Comparison of ENCODE assay signal across 15 cellular contexts in the genomic region with DNA sequence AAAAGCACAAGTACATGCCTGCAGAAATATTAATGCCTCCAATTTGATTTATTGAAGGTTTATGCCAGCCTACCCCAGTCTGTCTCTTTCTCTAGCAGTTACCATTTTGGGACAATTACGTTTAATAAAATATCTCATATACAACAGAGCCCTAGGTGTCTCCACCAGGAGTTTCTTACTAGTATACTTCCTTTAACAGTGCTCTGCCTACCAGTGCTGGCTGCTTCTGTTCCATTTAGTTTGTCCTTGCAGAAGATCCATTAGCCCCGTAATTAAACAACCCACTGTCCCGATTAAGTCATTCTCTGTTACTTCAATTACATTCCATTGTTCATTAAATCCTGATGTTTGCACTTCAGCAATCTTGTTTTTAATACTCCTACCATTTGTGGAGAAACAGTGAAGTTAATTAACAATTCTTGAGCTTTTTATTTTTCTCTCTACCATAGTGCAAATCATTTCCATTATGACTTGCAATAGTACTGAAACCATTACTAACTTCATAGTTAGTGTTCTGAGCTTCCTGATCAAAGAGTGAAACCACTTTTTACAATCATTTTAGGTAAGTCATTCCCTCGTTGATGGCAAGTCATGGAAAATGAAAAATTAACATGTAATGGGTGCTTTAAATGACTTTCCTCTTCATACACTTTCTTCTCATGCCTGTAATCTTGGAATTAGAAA.
DNase-seq lines count a peak whose midpoint lies in the region; ATAC-seq, FAIRE-seq and TF ChIP-seq lines count a peak whose summit lies in the region.
"Had no signal": no experiment of that assay in that cellular context is flagged by ENCODE, and none has a peak within 500 bp of the region (broad histone marks: within the 10 kb centered on the region; RNA-seq: fewer than 3 reads in every experiment).

No MANE protein-coding gene starts in this region.

- peaks cover 0 to 4% of the 10 kb centered on the region in 2 donors for H3K9me3 Mint-ChIP-seq in activated naive CD4-positive, alpha-beta T cell treated with anti-CD3 and anti-CD28 coated beads, Interleukin-2, amount 50 U/mL, for 72 hours
- no peaks in the 10 kb centered on the region for H3K9me3 Mint-ChIP-seq in stimulated activated naive CD8-positive, alpha-beta T cell treated with anti-CD3 and anti-CD28 coated beads, Interleukin-15, amount 100 ng/mL, for 72 hours
- H3K9me3 Mint-ChIP-seq: activated naive CD8-positive, alpha-beta T cell treated with anti-CD3 and anti-CD28 coated beads, Interleukin-2, amount 10 ng/mL, durations not matched to agents 7 days and 5 days; CD8-positive, alpha-beta memory T cell had no signal

- TF ChIP-seq CTCF in D721Med (IDR thresholded peaks at IDR 0.05; ENCODE audit: insufficient read depth, missing control alignments), result no peak

- H3K4me3 Mint-ChIP-seq in stimulated activated naive CD8-positive, alpha-beta T cell treated with anti-CD3 and anti-CD28 coated beads, Interleukin-15, amount 100 ng/mL, for 72 hours, result peak overlapping the region; percentile 60 to 74
- H3K4me3 Mint-ChIP-seq: activated naive CD8-positive, alpha-beta T cell treated with anti-CD3 and anti-CD28 coated beads, Interleukin-2, amount 10 ng/mL, durations not matched to agents 7 days and 5 days; CD8-positive, alpha-beta memory T cell had no signal

- H3K27ac Mint-ChIP-seq in activated naive CD4-positive, alpha-beta T cell treated with anti-CD3 and anti-CD28 coated beads, Interleukin-2, amount 50 U/mL, for 72 hours, result peak overlapping the region; percentile 52 to 82
- H3K27ac Mint-ChIP-seq in stimulated activated naive CD8-positive, alpha-beta T cell treated with anti-CD3 and anti-CD28 coated beads, Interleukin-15, amount 100 ng/mL, for 72 hours, result no peak overlapping the region
- H3K27ac Mint-ChIP-seq: activated naive CD8-positive, alpha-beta T cell treated with anti-CD3 and anti-CD28 coated beads, Interleukin-2, amount 10 ng/mL, durations not matched to agents 7 days and 5 days had no signal

- H3K36me3 Mint-ChIP-seq in activated naive CD4-positive, alpha-beta T cell treated with anti-CD3 and anti-CD28 coated beads, Interleukin-2, amount 50 U/mL, for 72 hours, result peaks cover 24 to 32% of the 10 kb centered on the region in 2 donors

- H3K4me1 Mint-ChIP-seq in stimulated activated naive CD8-positive, alpha-beta T cell treated with anti-CD3 and anti-CD28 coated beads, Interleukin-15, amount 100 ng/mL, for 72 hours, result peaks cover 72% of the 10 kb centered on the region

- peak; percentile 90 to 92 for ATAC-seq in activated naive CD4-positive, alpha-beta T cell treated with anti-CD3 and anti-CD28 coated beads, Interleukin-2, amount 50 U/mL, for 72 hours
- peak; percentile 59 for ATAC-seq in GM21723 (IDR thresholded peaks at IDR 0.05; ENCODE audit: unreplicated experiment)
- peak; percentile 56 for ATAC-seq in HG03432 (IDR thresholded peaks at IDR 0.05; ENCODE audit: unreplicated experiment)
- ATAC-seq in stimulated activated naive CD8-positive, alpha-beta T cell treated with anti-CD3 and anti-CD28 coated beads, Interleukin-15, amount 100 ng/mL, for 72 hours, result peak; percentile 81

- no peak for DNase-seq in activated naive CD4-positive, alpha-beta T cell treated with anti-CD3 and anti-CD28 coated beads, Interleukin-2, amount 50 U/mL, for 72 hours (ENCODE audit: low spot score in 2 of 2)
- DNase-seq in activated naive CD4-positive, alpha-beta T cell treated with Interleukin-2 at 50 U/mL for 16 hours, result no peak
- no peak for DNase-seq in stimulated activated naive CD8-positive, alpha-beta T cell treated with anti-CD3 and anti-CD28 coated beads, Interleukin-15, amount 100 ng/mL, for 72 hours
- no peak for DNase-seq in D721Med (ENCODE audit: insufficient read length, low spot score)
- DNase-seq in activated CD4-positive, alpha-beta T cell treated with anti-CD3 and anti-CD28 coated beads for 1 hour, result no peak
- no peak for DNase-seq in RCC 7860 (ENCODE audit: low spot score)
- DNase-seq: activated naive CD8-positive, alpha-beta T cell treated with anti-CD3 and anti-CD28 coated beads, Interleukin-2, amount 10 ng/mL, durations not matched to agents 7 days and 5 days; CD8-positive, alpha-beta memory T cell; effector memory CD4-positive, alpha-beta T cell; hypothalamus; occipital lobe; stimulated activated CD4-positive, alpha-beta T cell treated with anti-CD3 and anti-CD28 coated beads, Interleukin-4, amount 100 ng/mL, for 4 hours; upper lobe of left lung had no signal

- FAIRE-seq in D721Med (lab: Jason Lieb, UNC) (no peak), RCC 7860 (lab: Jason Lieb, UNC) (no peak)

- no peaks in the 10 kb centered on the region for H3K27me3 Mint-ChIP-seq in stimulated activated naive CD8-positive, alpha-beta T cell treated with anti-CD3 and anti-CD28 coated beads, Interleukin-15, amount 100 ng/mL, for 72 hours
- H3K27me3 Mint-ChIP-seq: activated naive CD8-positive, alpha-beta T cell treated with anti-CD3 and anti-CD28 coated beads, Interleukin-2, amount 10 ng/mL, durations not matched to agents 7 days and 5 days; CD8-positive, alpha-beta memory T cell had no signal

Comparison
In these comparisons a context has a peak if more than half of its experiments do, and no peak if none do; other contexts are left out.
1. H3K27ac Mint-ChIP-seq: peak in activated naive CD4-positive, alpha-beta T cell treated with anti-CD3 and anti-CD28 coated beads, Interleukin-2, amount 50 U/mL, for 72 hours (2 of 2); none in stimulated activated naive CD8-positive, alpha-beta T cell treated with anti-CD3 and anti-CD28 coated beads, Interleukin-15, amount 100 ng/mL, for 72 hours (0 of 2).
2. Peak in every context shown above with its lines, with median percentiles within 50 percentile points of each other: ATAC-seq.